ENCODE assay signal across 7 cellular contexts in genomic region chr1:226697608-226698544, GRCh38.
DNase-seq lines count a peak whose midpoint lies in the region; ATAC-seq lines count a peak whose summit lies in the region.

No MANE protein-coding gene starts in this region.

- peaks cover 94% of the 10 kb centered on the region for H3K4me1 Mint-ChIP-seq in activated naive CD8-positive, alpha-beta T cell treated with anti-CD3 and anti-CD28 coated beads, Interleukin-2, amount 50 U/mL, for 24 hours
- peaks cover 71% of the 10 kb centered on the region for H3K4me1 Mint-ChIP-seq in stimulated activated effector memory CD8-positive, alpha-beta T cell treated with anti-CD3 and anti-CD28 coated beads, Interleukin-12 subunit alpha, Interleukin-12 subunit beta, amount 100 ng/mL, for 72 hours

- DNase-seq in activated naive CD8-positive, alpha-beta T cell treated with anti-CD3 and anti-CD28 coated beads, Interleukin-2, amount 50 U/mL, for 24 hours: no peak
- no peak for DNase-seq in stimulated activated effector memory CD8-positive, alpha-beta T cell treated with anti-CD3 and anti-CD28 coated beads, Interleukin-12 subunit alpha, Interleukin-12 subunit beta, amount 100 ng/mL, for 72 hours (ENCODE audit: low spot score in 2 of 2)
- DNase-seq in iPS-NIHi7 (ENCODE audit: extremely low spot score): no peak
- DNase-seq in T1000 (lab: John Stamatoyannopoulos, UW): no peak
- DNase-seq in NCI-H1436 treated with DMSO at 0.1 percent for 48 hours (lab: John Stamatoyannopoulos, UW): no peak

- no peaks in the 10 kb centered on the region for H3K9me3 Mint-ChIP-seq in activated naive CD8-positive, alpha-beta T cell treated with anti-CD3 and anti-CD28 coated beads, Interleukin-2, amount 50 U/mL, for 24 hours
- H3K9me3 Mint-ChIP-seq in stimulated activated effector memory CD8-positive, alpha-beta T cell treated with anti-CD3 and anti-CD28 coated beads, Interleukin-12 subunit alpha, Interleukin-12 subunit beta, amount 100 ng/mL, for 72 hours: no peaks in the 10 kb centered on the region

- peaks cover 10% of the 10 kb centered on the region for H3K36me3 Mint-ChIP-seq in activated naive CD8-positive, alpha-beta T cell treated with anti-CD3 and anti-CD28 coated beads, Interleukin-2, amount 50 U/mL, for 24 hours (ENCODE audit: low read depth)
- peaks cover 21% of the 10 kb centered on the region for H3K36me3 Mint-ChIP-seq in stimulated activated effector memory CD8-positive, alpha-beta T cell treated with anti-CD3 and anti-CD28 coated beads, Interleukin-12 subunit alpha, Interleukin-12 subunit beta, amount 100 ng/mL, for 72 hours

- no peaks in the 10 kb centered on the region for H3K27me3 Mint-ChIP-seq in activated naive CD8-positive, alpha-beta T cell treated with anti-CD3 and anti-CD28 coated beads, Interleukin-2, amount 50 U/mL, for 24 hours

- H3K27ac Mint-ChIP-seq in activated naive CD8-positive, alpha-beta T cell treated with anti-CD3 and anti-CD28 coated beads, Interleukin-2, amount 50 U/mL, for 24 hours: peak overlapping the region; percentile 95
- H3K27ac Mint-ChIP-seq in stimulated activated effector memory CD8-positive, alpha-beta T cell treated with anti-CD3 and anti-CD28 coated beads, Interleukin-12 subunit alpha, Interleukin-12 subunit beta, amount 100 ng/mL, for 72 hours: peak overlapping the region; percentile 89

- peak; percentile 21 for ATAC-seq in GM19035 (IDR thresholded peaks at IDR 0.05; ENCODE audit: unreplicated experiment)
- ATAC-seq in HG02981 (IDR thresholded peaks at IDR 0.05; ENCODE audit: unreplicated experiment): peak; percentile 20
- peak; percentile 63 for ATAC-seq in activated naive CD8-positive, alpha-beta T cell treated with anti-CD3 and anti-CD28 coated beads, Interleukin-2, amount 50 U/mL, for 24 hours
- peak; percentile 6 for ATAC-seq in stimulated activated effector memory CD8-positive, alpha-beta T cell treated with anti-CD3 and anti-CD28 coated beads, Interleukin-12 subunit alpha, Interleukin-12 subunit beta, amount 100 ng/mL, for 72 hours

- H3K4me3 Mint-ChIP-seq in activated naive CD8-positive, alpha-beta T cell treated with anti-CD3 and anti-CD28 coated beads, Interleukin-2, amount 50 U/mL, for 24 hours: peak overlapping the region; percentile 47
- peak overlapping the region; percentile 41 for H3K4me3 Mint-ChIP-seq in stimulated activated effector memory CD8-positive, alpha-beta T cell treated with anti-CD3 and anti-CD28 coated beads, Interleukin-12 subunit alpha, Interleukin-12 subunit beta, amount 100 ng/mL, for 72 hours

Comparison
In these comparisons a context has a peak if more than half of its experiments do, and no peak if none do; other contexts are left out.
1. ATAC-seq: peak in every context shown above with its lines; median percentile 63 in activated naive CD8-positive, alpha-beta T cell treated with anti-CD3 and anti-CD28 coated beads, Interleukin-2, amount 50 U/mL, for 24 hours; 21 in GM19035; 20 in HG02981; 6 in stimulated activated effector memory CD8-positive, alpha-beta T cell treated with anti-CD3 and anti-CD28 coated beads, Interleukin-12 subunit alpha, Interleukin-12 subunit beta, amount 100 ng/mL, for 72 hours.